ENCODE assay signal across 18 cellular contexts in the genomic region with DNA sequence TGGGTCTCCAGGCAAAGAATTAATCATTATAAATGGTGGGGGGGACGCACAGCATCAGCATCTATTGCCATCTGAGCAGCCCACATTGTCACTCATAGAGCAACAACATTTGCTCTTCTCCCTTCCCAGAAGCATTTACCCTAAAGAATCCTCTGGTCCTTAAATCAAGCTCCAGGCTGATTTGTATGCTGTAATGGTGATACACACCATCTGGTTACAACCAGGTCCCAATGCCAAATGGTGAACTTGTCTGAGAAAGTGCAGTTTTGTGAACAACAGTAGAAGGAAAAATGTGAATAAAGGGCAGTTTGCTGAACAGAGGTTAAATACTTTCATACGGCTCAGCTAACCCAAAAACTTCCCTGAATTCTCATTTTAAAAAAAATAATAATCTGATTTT. TPM values are rescaled to one million over a fixed set of nuclear protein-coding genes. Genes with fewer than 3 reads are reported as not detected.
DNase-seq lines count a peak whose midpoint lies in the region; ATAC-seq and TF ChIP-seq lines count a peak whose summit lies in the region.
"Had no signal": no experiment of that assay in that cellular context is flagged by ENCODE, and none has a peak within 500 bp of the region (broad histone marks: within the 10 kb centered on the region; RNA-seq: fewer than 3 reads in every experiment).

No MANE protein-coding gene starts in this region.

- no peaks in the 10 kb centered on the region for H3K9me3 Mint-ChIP-seq in nephron
- no peaks in the 10 kb centered on the region for H3K9me3 Mint-ChIP-seq in activated naive CD4-positive, alpha-beta T cell treated with anti-CD3 and anti-CD28 coated beads for 36 hours
- H3K9me3 Mint-ChIP-seq: H9 had no signal

- intact Hi-C loops in activated naive CD4-positive, alpha-beta T cell treated with anti-CD3 and anti-CD28 coated beads for 36 hours (cut with micrococcal nuclease), result no loop called here

- H3K4me1 Mint-ChIP-seq in nephron, result peaks cover 33% of the 10 kb centered on the region
- H3K4me1 Mint-ChIP-seq in activated naive CD4-positive, alpha-beta T cell treated with anti-CD3 and anti-CD28 coated beads for 36 hours (ENCODE audit: low read depth), result no peaks in the 10 kb centered on the region
- H3K4me1 Mint-ChIP-seq: CD4-positive, CD25-positive, alpha-beta regulatory T cell had no signal

- no peak for TF ChIP-seq CTCF in choroid plexus epithelial cell (conservative IDR thresholded peaks at IDR 0.05; ENCODE audit: low read depth, low read length)
- TF ChIP-seq CTCF in nephron (IDR thresholded peaks at IDR 0.05; ENCODE audit: unreplicated experiment in 3 of 3), result no peak
- TF ChIP-seq CTCF in foreskin fibroblast (IDR thresholded peaks at IDR 0.05; ENCODE audit: low read depth, low read length), result no peak

- DNase-seq in DMS 273 treated with DMSO at 0.1 percent for 48 hours (lab: John Stamatoyannopoulos, UW) (peak; percentile 6), choroid plexus epithelial cell (ENCODE audit: low read depth) (peak; percentile 29), CD1c-positive myeloid dendritic cell (ENCODE audit: extremely low spot score) (no peak), foreskin fibroblast (no peak)
- no peak for DNase-seq in activated naive CD4-positive, alpha-beta T cell treated with anti-CD3 and anti-CD28 coated beads for 36 hours
- DNase-seq: AML-193; CD4-positive, CD25-positive, alpha-beta regulatory T cell; CD8-positive, alpha-beta memory T cell; COR-L47; DMS153; DMS79; GDM1; GOT3; H9 had no signal

- CTCF ChIA-PET in activated naive CD4-positive, alpha-beta T cell treated with anti-CD3 and anti-CD28 coated beads for 36 hours (lab: Charles Lee), result interaction anchor here (0.5 kb wide), 1 partner anchor 361 kb away, joined by 5 read pairs; no protein-coding TSS in a partner anchor

- H3K4me3 ChIP-seq in choroid plexus epithelial cell (ENCODE audit: low read depth, low read length), result no peak overlapping the region
- no peak overlapping the region for H3K4me3 ChIP-seq in foreskin fibroblast (ENCODE audit: low read depth in 1 of 2, low read length in 2 of 2)
- H3K4me3 ChIP-seq: A549, K562 had no signal

- H3K27ac Mint-ChIP-seq in nephron, result peak overlapping the region; percentile 73 to 89 (median 79)
- H3K27ac Mint-ChIP-seq in activated naive CD4-positive, alpha-beta T cell treated with anti-CD3 and anti-CD28 coated beads for 36 hours, result no peak overlapping the region
- H3K27ac Mint-ChIP-seq: CD4-positive, CD25-positive, alpha-beta regulatory T cell; H9 had no signal

- H3K27me3 Mint-ChIP-seq in nephron (ENCODE audit: low read depth), result no peaks in the 10 kb centered on the region
- H3K27me3 Mint-ChIP-seq in activated naive CD4-positive, alpha-beta T cell treated with anti-CD3 and anti-CD28 coated beads for 36 hours (ENCODE audit: low read depth), result no peaks in the 10 kb centered on the region
- H3K27me3 Mint-ChIP-seq: CD4-positive, CD25-positive, alpha-beta regulatory T cell had no signal

- H3K4me3 Mint-ChIP-seq in nephron, result no peak overlapping the region
- no peak overlapping the region for H3K4me3 Mint-ChIP-seq in activated naive CD4-positive, alpha-beta T cell treated with anti-CD3 and anti-CD28 coated beads for 36 hours
- H3K4me3 Mint-ChIP-seq: CD4-positive, CD25-positive, alpha-beta regulatory T cell; CD8-positive, alpha-beta memory T cell; H9 had no signal

- no peak for ATAC-seq in HG03108 (IDR thresholded peaks at IDR 0.05; ENCODE audit: unreplicated experiment)
- ATAC-seq: A549, K562 had no signal

- H3K36me3 Mint-ChIP-seq in nephron (ENCODE audit: low read depth), result no peaks in the 10 kb centered on the region
- H3K36me3 Mint-ChIP-seq in activated naive CD4-positive, alpha-beta T cell treated with anti-CD3 and anti-CD28 coated beads for 36 hours (ENCODE audit: low read depth), result no peaks in the 10 kb centered on the region
- H3K36me3 Mint-ChIP-seq: CD4-positive, CD25-positive, alpha-beta regulatory T cell; CD8-positive, alpha-beta memory T cell had no signal

RNA-seq across cellular contexts. Expression of a gene that starts 38.9 kb away (rescaled TPM):
- total RNA-seq in activated naive CD4-positive, alpha-beta T cell treated with anti-CD3 and anti-CD28 coated beads for 36 hours, result 1 to 10 TPM; 2.0 to 2.1 TPM

Comparison
In these comparisons a context has a peak if more than half of its experiments do, and no peak if none do; other contexts are left out.
1. DNase-seq: peak in DMS 273 treated with DMSO at 0.1 percent for 48 hours (single experiment) and choroid plexus epithelial cell (single experiment); none in activated naive CD4-positive, alpha-beta T cell treated with anti-CD3 and anti-CD28 coated beads for 36 hours (single experiment), CD1c-positive myeloid dendritic cell (single experiment) and foreskin fibroblast (0 of 2).